Comparison of ENCODE assay signal across 20 cellular contexts in genomic region chr14:60563113-60563512, GRCh38. TPM values are rescaled to one million over a fixed set of nuclear protein-coding genes. Genes with fewer than 3 reads are reported as not detected.
A peak's percentile ranks its signal among the peaks of the same experiment; 100 is the strongest.
DNase-seq lines count a peak whose midpoint lies in the region; ATAC-seq and TF ChIP-seq lines count a peak whose summit lies in the region.
"Had no signal": no experiment of that assay in that cellular context is flagged by ENCODE, and none has a peak within 500 bp of the region (broad histone marks: within the 10 kb centered on the region; RNA-seq: fewer than 3 reads in every experiment).

No MANE protein-coding gene starts in this region.

- H2AFZ ChIP-seq in Loucy (ENCODE audit: low read length) (0 out of 2 replicates have a peak overlapping the region, but pooled peaks have one; percentile 52), osteoblast (ENCODE audit: low read length) (no peak overlapping the region)
- H2AFZ ChIP-seq: GM23338 had no signal

- H3K9me3 ChIP-seq in Loucy (ENCODE audit: insufficient read depth, low read depth, low read length) (no peaks in the 10 kb centered on the region), osteoblast (ENCODE audit: low read depth, low read length) (no peaks in the 10 kb centered on the region)
- H3K9me3 ChIP-seq: suprapubic skin had no signal

- H3K27ac ChIP-seq in osteoblast (ENCODE audit: low read depth, low read length): peak overlapping the region; percentile 2
- H3K27ac ChIP-seq: suprapubic skin, VCaP had no signal

- H3K27me3 ChIP-seq in Loucy (ENCODE audit: insufficient read depth, low read length, poor library complexity, severe bottlenecking) (no peaks in the 10 kb centered on the region), osteoblast (ENCODE audit: insufficient read depth, low read length) (no peaks in the 10 kb centered on the region)
- H3K27me3 ChIP-seq: suprapubic skin had no signal

- H3K4me2 ChIP-seq in Loucy (ENCODE audit: low read depth, low read length, poor library complexity, severe bottlenecking) (no peak overlapping the region), osteoblast (ENCODE audit: insufficient read depth, low read length) (peak overlapping the region; percentile 40)
- H3K4me2 ChIP-seq: GM23338 had no signal

- H4K20me1 ChIP-seq in Loucy (ENCODE audit: insufficient read depth, low read length, poor library complexity, severe bottlenecking): no peaks in the 10 kb centered on the region
- no peaks in the 10 kb centered on the region for H4K20me1 ChIP-seq in osteoblast (ENCODE audit: insufficient read depth, low read length)

- DNase-seq in AG10803 (ENCODE audit: low read depth) (peak; percentile 83), fibroblast of gingiva (ENCODE audit: low read depth) (peak; percentile 85), osteoblast (ENCODE audit: insufficient read length, low spot score, missing footprints) (no peak), NCI-H82 (lab: John Stamatoyannopoulos, UW) (no peak), 8988T (no peak)
- DNase-seq: activated CD8-positive, alpha-beta T cell treated with anti-CD3 and anti-CD28 coated beads for 36 hours; DMS53; hypothalamus; MV-4-11; naive B cell; NCI-H2081 treated with DMSO at 0.1 percent for 48 hours had no signal

- no peak for TF ChIP-seq CTCF in AG10803 (conservative IDR thresholded peaks at IDR 0.05; ENCODE audit: low read length)
- TF ChIP-seq CTCF in Loucy (conservative IDR thresholded peaks at IDR 0.05; ENCODE audit: low read length): no peak
- TF ChIP-seq CTCF in osteoblast (IDR thresholded peaks at IDR 0.05; ENCODE audit: extremely low read depth, low read depth, low read length): no peak

- H3K36me3 ChIP-seq in Loucy (ENCODE audit: insufficient read depth, low read length) (no peaks in the 10 kb centered on the region), osteoblast (ENCODE audit: insufficient read depth, low read length) (no peaks in the 10 kb centered on the region)
- H3K36me3 ChIP-seq: suprapubic skin had no signal

- H3K9me2 ChIP-seq in Loucy (replicated peaks; ENCODE audit: low read depth, low read length): no peaks in the 10 kb centered on the region

- ATAC-seq in HG03039 (IDR thresholded peaks at IDR 0.05; ENCODE audit: unreplicated experiment) (no peak), GM21529 (IDR thresholded peaks at IDR 0.05; ENCODE audit: unreplicated experiment) (no peak)
- ATAC-seq: activated CD8-positive, alpha-beta T cell treated with anti-CD3 and anti-CD28 coated beads for 36 hours; left lobe of liver had no signal

- H3F3A ChIP-seq in Loucy (ENCODE audit: low read depth): no peaks in the 10 kb centered on the region

- no peaks in the 10 kb centered on the region for H3K4me1 ChIP-seq in Loucy (ENCODE audit: insufficient read depth, low read length, poor library complexity, severe bottlenecking)
- H3K4me1 ChIP-seq in osteoblast (ENCODE audit: insufficient read depth, low read length): peaks cover 41% of the 10 kb centered on the region
- H3K4me1 ChIP-seq: suprapubic skin had no signal

- no peak overlapping the region for H3K9ac ChIP-seq in Loucy (ENCODE audit: low read depth, low read length, poor library complexity, severe bottlenecking)

- H3K4me3 ChIP-seq in AG10803 (ENCODE audit: low read length) (no peak overlapping the region), Loucy (ENCODE audit: low read length, poor library complexity, severe bottlenecking) (no peak overlapping the region), osteoblast (ENCODE audit: insufficient read depth, low read length) (no peak overlapping the region)
- H3K4me3 ChIP-seq: GM23338, suprapubic skin had no signal

- no peaks in the 10 kb centered on the region for H3K79me2 ChIP-seq in Loucy (ENCODE audit: insufficient read depth, low read length)
- no peaks in the 10 kb centered on the region for H3K79me2 ChIP-seq in osteoblast (ENCODE audit: insufficient read depth, low read length)

RNA-seq across cellular contexts. Expression of gene SIX6, which starts 54.2 kb away (rescaled TPM):
- total RNA-seq in osteoblast: under 0.01 TPM in 1 of 2 replicates, not detected in the other
- total RNA-seq: activated CD8-positive, alpha-beta T cell treated with anti-CD3 and anti-CD28 coated beads for 36 hours; epithelial cell of proximal tubule; GM23338; left lobe of liver; progenitor cell of endocrine pancreas; suprapubic skin had no signal

Comparison
In these comparisons a context has a peak if more than half of its experiments do, and no peak if none do; other contexts are left out.
1. DNase-seq: peak in AG10803 (single experiment) and fibroblast of gingiva (single experiment); none in osteoblast (single experiment), NCI-H82 (single experiment) and 8988T (single experiment).